In genomic region chr16:68626557-68626956, GRCh38 we compare ENCODE assay signal across 1 cellular context.
TF ChIP-seq lines count a peak whose summit lies in the region.

No MANE protein-coding gene starts in this region.

TF ChIP-seq in K562, 482 proteins besides CTCF, POLR2A, EP300 and RAD21:
- no peak for TF ChIP-seq HCFC1 (IDR thresholded peaks at IDR 0.05; ENCODE audit: low read depth, low read length)
- no peak for TF ChIP-seq ZBTB17 (CRISPR knock-in tag; IDR thresholded peaks at IDR 0.05)
